ENCODE assay signal across 8 cellular contexts in genomic region chr1:153775432-153776311, GRCh38. TPM values are rescaled to one million over a fixed set of nuclear protein-coding genes. Genes with fewer than 3 reads are reported as not detected.
DNase-seq lines count a peak whose midpoint lies in the region; TF ChIP-seq lines count a peak whose summit lies in the region.

No MANE protein-coding gene starts in this region.

- peak overlapping the region; percentile 37; the same call in 1 of the 2 replicates for H2AFZ ChIP-seq in OCI-LY7 (ENCODE audit: low read length)

- H3K27me3 ChIP-seq in HUES48 (ENCODE audit: control insufficient read depth, insufficient read depth, low read length) (no peaks in the 10 kb centered on the region), tibial artery (no peaks in the 10 kb centered on the region)

- TF ChIP-seq CTCF in OCI-LY7 (conservative IDR thresholded peaks at IDR 0.05; ENCODE audit: low read length) (0 out of 2 replicates have a peak, but pooled peaks have one; percentile 26), fibroblast of villous mesenchyme (IDR thresholded peaks at IDR 0.05; ENCODE audit: insufficient read depth, low read depth, low read length) (no peak), tibial artery (IDR thresholded peaks at IDR 0.05) (peak; percentile 7 to 24)

- no peak overlapping the region for H3K27ac Mint-ChIP-seq in activated T-helper 2 cell treated with anti-CD3 and anti-CD28 coated beads, Interferon-gamma antibody, Interleukin-2, Interleukin-4, amounts not matched to agents 10 μg/mL and 5 μg/mL and 100 μg/mL, durations not matched to agents 14 hours and 24 hours and 36 hours

- intact Hi-C loops in OCI-LY7 (cut with micrococcal nuclease; ENCODE audit: unreplicated experiment) = no loop called here
- intact Hi-C loops in activated T-helper 2 cell treated with anti-CD3 and anti-CD28 coated beads, Interferon-gamma antibody, Interleukin-2, Interleukin-4, amounts not matched to agents 10 μg/mL and 5 μg/mL and 100 μg/mL, durations not matched to agents 14 hours and 24 hours and 36 hours (cut with micrococcal nuclease) = no loop called here
- intact Hi-C loops in tibial artery (cut with DNase I; ENCODE audit: low total_unique reads) = no loop called here

- H3K9me3 Mint-ChIP-seq in activated T-helper 2 cell treated with anti-CD3 and anti-CD28 coated beads, Interferon-gamma antibody, Interleukin-2, Interleukin-4, amounts not matched to agents 10 μg/mL and 5 μg/mL and 100 μg/mL, durations not matched to agents 14 hours and 24 hours and 36 hours = no peaks in the 10 kb centered on the region

- H3K79me2 ChIP-seq in OCI-LY7 (ENCODE audit: insufficient read depth, low read depth, low read length) = no peaks in the 10 kb centered on the region

- BruUV-seq in OCI-LY7 (replicated peaks; lab: Mats Ljungman, UMichigan) = no TSS peak

- H3K27ac ChIP-seq in HUES48 (ENCODE audit: low read depth, low read length) (peak overlapping the region; percentile 91), OCI-LY7 (ENCODE audit: low read depth, low read length, poor library complexity, severe bottlenecking) (no peak overlapping the region), tibial artery (peak overlapping the region; percentile 91 to 93)

- H3K27me3 Mint-ChIP-seq in activated T-helper 2 cell treated with anti-CD3 and anti-CD28 coated beads, Interferon-gamma antibody, Interleukin-2, Interleukin-4, amounts not matched to agents 10 μg/mL and 5 μg/mL and 100 μg/mL, durations not matched to agents 14 hours and 24 hours and 36 hours (ENCODE audit: low read depth) = no peaks in the 10 kb centered on the region

- DNase-seq in NK-92 treated with Interleukin-12 subunit alpha and Interleukin-12 subunit beta, amount 100 ng/mL, for 24 hours (lab: John Stamatoyannopoulos, UW) = peak; percentile 88
- no peak for DNase-seq in NK-92 (lab: John Stamatoyannopoulos, UW; ENCODE audit: unreplicated experiment)
- peak; percentile 58 for DNase-seq in OCI-LY7 (ENCODE audit: low spot score)
- peak; percentile 49 for DNase-seq in activated T-helper 2 cell treated with anti-CD3 and anti-CD28 coated beads, Interferon-gamma antibody, Interleukin-2, Interleukin-4, amounts not matched to agents 10 μg/mL and 5 μg/mL and 100 μg/mL, durations not matched to agents 14 hours and 24 hours and 36 hours (ENCODE audit: low spot score)
- peak; percentile 74 for DNase-seq in fibroblast of villous mesenchyme (ENCODE audit: low read depth)
- DNase-seq in occipital lobe (lab: John Stamatoyannopoulos, UW) = peak; percentile 32
- DNase-seq in tibial artery = peak; percentile 84 to 92

- H3K9me2 ChIP-seq in OCI-LY7 (ENCODE audit: insufficient read depth, low read length) = no peaks in the 10 kb centered on the region

- H3K36me3 Mint-ChIP-seq in activated T-helper 2 cell treated with anti-CD3 and anti-CD28 coated beads, Interferon-gamma antibody, Interleukin-2, Interleukin-4, amounts not matched to agents 10 μg/mL and 5 μg/mL and 100 μg/mL, durations not matched to agents 14 hours and 24 hours and 36 hours (ENCODE audit: low read depth) = peaks cover 39% of the 10 kb centered on the region

- H4K20me1 ChIP-seq in OCI-LY7 (ENCODE audit: insufficient read depth, low read length) = no peaks in the 10 kb centered on the region

- POLR2A ChIA-PET in OCI-LY7 (lab: Charles Lee) = interaction anchor here (0.6 kb wide), 1 partner anchor 103 kb away, joined by 3 read pairs; no protein-coding TSS in a partner anchor

- H3K4me3 ChIP-seq in HUES48 (ENCODE audit: low read depth, low read length) = peak overlapping the region; percentile 73
- peak overlapping the region; percentile 63 for H3K4me3 ChIP-seq in OCI-LY7 (ENCODE audit: low read depth, low read length, poor library complexity, severe bottlenecking)
- H3K4me3 ChIP-seq in fibroblast of villous mesenchyme (ENCODE audit: low read depth, low read length) = peak overlapping the region; percentile 66
- peak overlapping the region; percentile 69 to 76 for H3K4me3 ChIP-seq in tibial artery

- H3K4me3 Mint-ChIP-seq in activated T-helper 2 cell treated with anti-CD3 and anti-CD28 coated beads, Interferon-gamma antibody, Interleukin-2, Interleukin-4, amounts not matched to agents 10 μg/mL and 5 μg/mL and 100 μg/mL, durations not matched to agents 14 hours and 24 hours and 36 hours (ENCODE audit: low read depth) = peak overlapping the region; percentile 77

- H3K4me1 ChIP-seq in HUES48 (ENCODE audit: control insufficient read depth, insufficient read depth, low read length) (peaks cover 15% of the 10 kb centered on the region), OCI-LY7 (ENCODE audit: insufficient read depth, low read length, poor library complexity, severe bottlenecking) (peaks cover 23% of the 10 kb centered on the region), tibial artery (peaks cover 0 to 73% (median 41%) of the 10 kb centered on the region in 4 donors)

- H3K36me3 ChIP-seq in HUES48 (ENCODE audit: control insufficient read depth, insufficient read depth, low read length) (peaks cover 51% of the 10 kb centered on the region), OCI-LY7 (ENCODE audit: insufficient read depth, low read length) (peaks cover 31% of the 10 kb centered on the region), tibial artery (peaks cover 22 to 51% (median 27%) of the 10 kb centered on the region in 3 donors)

- peak overlapping the region; percentile 84 for H3K4me2 ChIP-seq in OCI-LY7 (ENCODE audit: low read length)

- H3K9me3 ChIP-seq in HUES48 (ENCODE audit: control insufficient read depth, insufficient read depth, low read length) = no peaks in the 10 kb centered on the region
- no peaks in the 10 kb centered on the region for H3K9me3 ChIP-seq in OCI-LY7 (ENCODE audit: low read length)
- H3K9me3 ChIP-seq in tibial artery = no peaks in the 10 kb centered on the region

- H3K4me1 Mint-ChIP-seq in activated T-helper 2 cell treated with anti-CD3 and anti-CD28 coated beads, Interferon-gamma antibody, Interleukin-2, Interleukin-4, amounts not matched to agents 10 μg/mL and 5 μg/mL and 100 μg/mL, durations not matched to agents 14 hours and 24 hours and 36 hours (ENCODE audit: low read depth) = peaks cover 24% of the 10 kb centered on the region

- peak overlapping the region; percentile 84 for H3K9ac ChIP-seq in HUES48 (ENCODE audit: low read depth, low read length)

- CTCF ChIA-PET in OCI-LY7 (lab: Charles Lee; ENCODE audit: unreplicated experiment) = interaction anchor here (0.6 kb wide), 1 partner anchor 24 kb away, joined by 3 read pairs; no protein-coding TSS in a partner anchor

RNA-seq across cellular contexts. Expression of gene SLC27A3, which starts 0.5 kb away (rescaled TPM):
- 3.3 and 4.5 TPM in 2 replicates for total RNA-seq in OCI-LY7 (2014; rRNA removed; shearing (Covaris generic))
- total RNA-seq in OCI-LY7 (2022) (7.7 and 10.2 TPM in 2 replicates), fibroblast of villous mesenchyme (6.9 and 14.8 TPM in 2 replicates), occipital lobe (14.5 TPM)
- total RNA-seq in activated T-helper 2 cell treated with anti-CD3 and anti-CD28 coated beads, Interferon-gamma antibody, Interleukin-2, Interleukin-4, amounts not matched to agents 10 μg/mL and 5 μg/mL and 100 μg/mL, durations not matched to agents 14 hours and 24 hours and 36 hours = 11.5 and 13.7 TPM in 2 replicates

RNA-seq across cellular contexts. Expression of gene INTS3, which starts 47.8 kb away (rescaled TPM):
- total RNA-seq in OCI-LY7 (2014; rRNA removed; shearing (Covaris generic)) = 31.6 and 33.5 TPM in 2 replicates
- 65.8 and 67.3 TPM in 2 replicates for total RNA-seq in OCI-LY7 (2022)
- total RNA-seq in activated T-helper 2 cell treated with anti-CD3 and anti-CD28 coated beads, Interferon-gamma antibody, Interleukin-2, Interleukin-4, amounts not matched to agents 10 μg/mL and 5 μg/mL and 100 μg/mL, durations not matched to agents 14 hours and 24 hours and 36 hours = 53.8 and 54.0 TPM in 2 replicates
- 37.0 and 51.4 TPM in 2 replicates for total RNA-seq in fibroblast of villous mesenchyme
- 33.2 TPM for total RNA-seq in occipital lobe
